ENCODE assay signal across 8 cellular contexts in the genomic region with DNA sequence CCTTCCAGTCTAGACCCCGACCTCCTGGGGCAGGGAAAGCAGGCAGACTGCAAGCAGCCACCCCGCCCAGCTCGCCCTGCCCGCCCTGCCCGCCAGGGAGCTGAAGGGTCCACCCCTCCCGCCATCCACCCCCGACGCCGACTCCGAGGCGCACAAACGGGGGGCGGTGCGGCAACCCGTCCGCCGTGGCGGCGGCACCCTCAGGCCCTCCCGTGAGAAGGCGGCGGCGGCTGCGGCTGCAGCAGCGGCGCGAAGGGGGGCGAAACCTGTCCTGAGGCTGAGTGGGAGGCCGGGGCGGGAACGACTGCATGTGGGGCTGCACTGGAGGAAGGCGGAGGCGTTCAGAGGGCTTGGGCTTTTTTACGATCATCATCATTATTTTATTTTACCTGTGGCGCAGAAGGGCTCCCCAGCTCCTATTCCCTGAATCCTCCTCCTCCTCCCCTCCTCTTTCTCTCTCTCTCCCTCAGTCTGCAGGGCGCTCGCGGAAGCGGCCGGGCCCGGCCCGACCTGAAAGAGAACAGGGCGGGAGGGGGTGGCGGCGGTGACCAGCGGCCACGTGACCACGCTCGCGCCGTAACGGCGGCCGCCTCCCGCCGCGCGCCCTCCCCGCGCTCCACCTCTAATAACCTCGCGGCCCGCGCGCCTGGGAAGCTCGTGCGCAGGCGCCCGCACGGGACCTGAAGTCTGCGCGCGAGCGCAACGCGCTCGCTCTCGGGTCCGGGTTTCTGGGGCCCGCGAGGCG. TPM values are rescaled to one million over a fixed set of nuclear protein-coding genes. Genes with fewer than 3 reads are reported as not detected.
DNase-seq lines count a peak whose midpoint lies in the region; TF ChIP-seq lines count a peak whose summit lies in the region.

A gene with protein sequence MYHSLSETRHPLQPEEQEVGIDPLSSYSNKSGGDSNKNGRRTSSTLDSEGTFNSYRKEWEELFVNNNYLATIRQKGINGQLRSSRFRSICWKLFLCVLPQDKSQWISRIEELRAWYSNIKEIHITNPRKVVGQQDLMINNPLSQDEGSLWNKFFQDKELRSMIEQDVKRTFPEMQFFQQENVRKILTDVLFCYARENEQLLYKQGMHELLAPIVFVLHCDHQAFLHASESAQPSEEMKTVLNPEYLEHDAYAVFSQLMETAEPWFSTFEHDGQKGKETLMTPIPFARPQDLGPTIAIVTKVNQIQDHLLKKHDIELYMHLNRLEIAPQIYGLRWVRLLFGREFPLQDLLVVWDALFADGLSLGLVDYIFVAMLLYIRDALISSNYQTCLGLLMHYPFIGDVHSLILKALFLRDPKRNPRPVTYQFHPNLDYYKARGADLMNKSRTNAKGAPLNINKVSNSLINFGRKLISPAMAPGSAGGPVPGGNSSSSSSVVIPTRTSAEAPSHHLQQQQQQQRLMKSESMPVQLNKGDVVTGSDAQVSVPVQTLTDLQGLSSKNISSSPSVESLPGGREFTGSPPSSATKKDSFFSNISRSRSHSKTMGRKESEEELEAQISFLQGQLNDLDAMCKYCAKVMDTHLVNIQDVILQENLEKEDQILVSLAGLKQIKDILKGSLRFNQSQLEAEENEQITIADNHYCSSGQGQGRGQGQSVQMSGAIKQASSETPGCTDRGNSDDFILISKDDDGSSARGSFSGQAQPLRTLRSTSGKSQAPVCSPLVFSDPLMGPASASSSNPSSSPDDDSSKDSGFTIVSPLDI (minus strand): TSS at position 540 of the 745 bp plus-strand sequence. CDS start 234,061 bp downstream, outside the sequence.

- H3K4me3 ChIP-seq in GM23248, result peak within 1 kb of the TSS; percentile 82
- peak within 1 kb of the TSS; percentile 72 for H3K4me3 ChIP-seq in fibroblast of villous mesenchyme (ENCODE audit: low read depth, low read length)
- peak within 1 kb of the TSS; percentile 62 for H3K4me3 ChIP-seq in neural progenitor cell

- H3K36me3 ChIP-seq in GM23248 (ENCODE audit: low read depth) (no peaks in the 10 kb centered on the region), neural progenitor cell (no peaks in the 10 kb centered on the region)

- H3K4me1 Mint-ChIP-seq in neural progenitor cell, result peaks cover 41% of the 10 kb centered on the region

- H3K27me3 Mint-ChIP-seq in neural progenitor cell (ENCODE audit: insufficient read depth, low read depth), result peaks cover 2% of the 10 kb centered on the region

- H3K4me1 ChIP-seq in GM23248 (ENCODE audit: insufficient read depth), result peaks cover 21% of the 10 kb centered on the region
- H3K4me1 ChIP-seq in neural progenitor cell, result peaks cover 18% of the 10 kb centered on the region

- DNase-seq in Daoy (ENCODE audit: low read depth) (peak; percentile 97), GM23248 (peak; percentile 100), Kasumi-1 (lab: John Stamatoyannopoulos, UW) (peak; percentile 96 to 97), SHP77 (lab: John Stamatoyannopoulos, UW) (peak; percentile 95 to 96), fibroblast of villous mesenchyme (ENCODE audit: low read depth) (no peak), neural progenitor cell (ENCODE audit: low spot score) (peak; percentile 99), stromal cell of bone marrow (ENCODE audit: low read depth) (peak; percentile 97)
- DNase-seq in activated effector memory CD4-positive, alpha-beta T cell treated with Interleukin-2 at 50 U/mL for 16 hours, result peak; percentile 91

- H3K9me3 ChIP-seq in GM23248 (ENCODE audit: low read depth) (no peaks in the 10 kb centered on the region), neural progenitor cell (ENCODE audit: low read depth) (no peaks in the 10 kb centered on the region)

- 1% methylated on average over 51 to 82 of the region's 82 CpGs for WGBS in GM23248 (ENCODE audit: low coverage in 1 of 2, low lambda C conversion rate in 2 of 2, missing lambda C conversion rate in 2 of 2), 2 experiments

- H3F3A ChIP-seq in GM23248 (ENCODE audit: insufficient read depth) (peaks cover 28% of the 10 kb centered on the region), neural progenitor cell (ENCODE audit: low read depth) (peaks cover 35% of the 10 kb centered on the region)

- H3K9me3 Mint-ChIP-seq in neural progenitor cell, result no peaks in the 10 kb centered on the region

- H3K27me3 ChIP-seq in GM23248 (replicated peaks; ENCODE audit: insufficient read depth), result no peaks in the 10 kb centered on the region
- no peaks in the 10 kb centered on the region for H3K27me3 ChIP-seq in neural progenitor cell

- H3K36me3 Mint-ChIP-seq in neural progenitor cell, result peaks cover 5% of the 10 kb centered on the region

- H3K27ac ChIP-seq in GM23248, result peak within 1 kb of the TSS; percentile 95
- peak within 1 kb of the TSS; percentile 98 for H3K27ac ChIP-seq in neural progenitor cell

- H3K79me2 ChIP-seq in GM23248 (ENCODE audit: insufficient read depth), result peaks cover 37% of the 10 kb centered on the region
- H3K79me2 ChIP-seq in neural progenitor cell (ENCODE audit: low read depth), result peaks cover 42% of the 10 kb centered on the region

- H3K9ac ChIP-seq in GM23248 (peak within 1 kb of the TSS; percentile 92), neural progenitor cell (peak within 1 kb of the TSS; percentile 72)

- H3K4me3 Mint-ChIP-seq in neural progenitor cell, result peak within 1 kb of the TSS; percentile 95

- TF ChIP-seq CTCF in fibroblast of villous mesenchyme (IDR thresholded peaks at IDR 0.05; ENCODE audit: insufficient read depth, low read depth, low read length) (no peak), neural progenitor cell (IDR thresholded peaks at IDR 0.05) (no peak)

- no peaks in the 10 kb centered on the region for H4K20me1 ChIP-seq in GM23248 (ENCODE audit: insufficient read depth)
- H4K20me1 ChIP-seq in neural progenitor cell (ENCODE audit: low read depth), result no peaks in the 10 kb centered on the region

- peak within 1 kb of the TSS; percentile 98 for H3K27ac Mint-ChIP-seq in neural progenitor cell

- peak within 1 kb of the TSS; percentile 96 for H2AFZ ChIP-seq in GM23248
- peak within 1 kb of the TSS; percentile 87 for H2AFZ ChIP-seq in neural progenitor cell (replicated peaks)

- peak within 1 kb of the TSS; percentile 94 for H3K4me2 ChIP-seq in GM23248 (ENCODE audit: unreplicated experiment)
- peak within 1 kb of the TSS; percentile 80 for H3K4me2 ChIP-seq in neural progenitor cell

- in situ Hi-C loops in GM23248 (cut with MboI), result no loop called here

- no peaks in the 10 kb centered on the region for H3K9me2 ChIP-seq in GM23248 (ENCODE audit: insufficient read depth)

RNA-seq across cellular contexts. Expression of the gene that starts here (rescaled TPM):
- total RNA-seq in Daoy (2014; rRNA removed; shearing (Covaris generic)), result 21.1 and 26.8 TPM in 2 replicates
- 69.9 and 71.7 TPM in 2 replicates for total RNA-seq in GM23248 (2014; rRNA removed; shearing (Covaris generic))
- polyA plus RNA-seq in GM23248 (2016; fragmentation: Nextera tagmentation; extraction: Ambion mirVana), result 30.8 and 31.0 TPM in 2 replicates
- total RNA-seq in fibroblast of villous mesenchyme (92.1 and 107 TPM in 2 replicates), neural progenitor cell (ENCODE audit: low replicate concordance) (63.6 and 108 TPM in 2 replicates)
